19 cellular contexts compared by ENCODE assay signal in genomic region chr10:42795701-42796100, GRCh38.
"Had no signal": no experiment of that assay in that cellular context is flagged by ENCODE, and none has a peak within 500 bp of the region (broad histone marks: within the 10 kb centered on the region; RNA-seq: fewer than 3 reads in every experiment).

No MANE protein-coding gene starts in this region.

- H3K4me3 Mint-ChIP-seq: activated CD4-positive, alpha-beta memory T cell treated with anti-CD3 and anti-CD28 coated beads for 36 hours; activated CD4-positive, alpha-beta T cell treated with anti-CD3 and anti-CD28 coated beads, Interleukin-2, amount 10 ng/mL, durations not matched to agents 7 days and 5 days; activated naive CD4-positive, alpha-beta T cell treated with anti-CD3 and anti-CD28 coated beads, Interleukin-2, amount 50 U/mL, for 24 hours; activated T-cell treated with anti-CD3 and anti-CD28 coated beads, Interleukin-2, amount 50 U/mL, for 72 hours; central memory CD8-positive, alpha-beta T cell; T-cell had no signal

- H3K9me3 Mint-ChIP-seq: activated CD4-positive, alpha-beta memory T cell treated with anti-CD3 and anti-CD28 coated beads for 36 hours; activated CD4-positive, alpha-beta T cell treated with anti-CD3 and anti-CD28 coated beads, Interleukin-2, amount 10 ng/mL, durations not matched to agents 7 days and 5 days; activated naive CD4-positive, alpha-beta T cell treated with anti-CD3 and anti-CD28 coated beads, Interleukin-2, amount 50 U/mL, for 24 hours; activated T-cell treated with anti-CD3 and anti-CD28 coated beads, Interleukin-2, amount 50 U/mL, for 72 hours; central memory CD8-positive, alpha-beta T cell; T-cell had no signal

- H3K27ac Mint-ChIP-seq: activated CD4-positive, alpha-beta memory T cell treated with anti-CD3 and anti-CD28 coated beads for 36 hours; activated CD4-positive, alpha-beta T cell treated with anti-CD3 and anti-CD28 coated beads, Interleukin-2, amount 10 ng/mL, durations not matched to agents 7 days and 5 days; activated naive CD4-positive, alpha-beta T cell treated with anti-CD3 and anti-CD28 coated beads, Interleukin-2, amount 50 U/mL, for 24 hours; T-cell had no signal

- DNase-seq: activated CD4-positive, alpha-beta memory T cell treated with anti-CD3 and anti-CD28 coated beads for 36 hours; activated CD4-positive, alpha-beta T cell treated with anti-CD3 and anti-CD28 coated beads, Interleukin-2, amount 10 ng/mL, durations not matched to agents 7 days and 5 days; activated CD4-positive, CD25-positive, alpha-beta regulatory T cell; activated CD8-positive, alpha-beta memory T cell treated with anti-CD3 and anti-CD28 coated beads for 24 hours; activated T-cell treated with anti-CD3 and anti-CD28 coated beads, Interleukin-2, amount 50 U/mL, for 72 hours; aorta; Kasumi-1; KBM-7; NCI-H1105 treated with DMSO at 0.1 percent for 48 hours; NCI-H1436 treated with DMSO at 0.1 percent for 48 hours; NCI-H187 treated with DMSO at 0.1 percent for 48 hours; NCI-H2171; NCI-H2227 treated with DMSO at 0.1 percent for 48 hours; NCI-H526 treated with DMSO at 0.1 percent for 48 hours; NCI-H82; SIG-M5; T-cell had no signal

- ATAC-seq: activated T-cell treated with anti-CD3 and anti-CD28 coated beads, Interleukin-2, amount 50 U/mL, for 72 hours; T-cell had no signal

- H3K27me3 Mint-ChIP-seq: activated CD4-positive, alpha-beta memory T cell treated with anti-CD3 and anti-CD28 coated beads for 36 hours; activated CD4-positive, alpha-beta T cell treated with anti-CD3 and anti-CD28 coated beads, Interleukin-2, amount 10 ng/mL, durations not matched to agents 7 days and 5 days; activated naive CD4-positive, alpha-beta T cell treated with anti-CD3 and anti-CD28 coated beads, Interleukin-2, amount 50 U/mL, for 24 hours; central memory CD8-positive, alpha-beta T cell; T-cell had no signal
